ENCODE assay signal across 16 cellular contexts in genomic region chr17:8419305-8419704, GRCh38. TPM values are rescaled to one million over a fixed set of nuclear protein-coding genes. Genes with fewer than 3 reads are reported as not detected.
DNase-seq lines count a peak whose midpoint lies in the region; ATAC-seq, FAIRE-seq and TF ChIP-seq lines count a peak whose summit lies in the region.
"Had no signal": no experiment of that assay in that cellular context is flagged by ENCODE, and none has a peak within 500 bp of the region (broad histone marks: within the 10 kb centered on the region; RNA-seq: fewer than 3 reads in every experiment).

No MANE protein-coding gene starts in this region.

- DNase-seq in CD14-positive monocyte (ENCODE audit: low spot score) (no peak), HepG2 (ENCODE audit: low spot score) (no peak), upper lobe of right lung (no peak), Karpas-422 (no peak)
- DNase-seq in activated T-cell treated with anti-CD3 and anti-CD28 coated beads, Interleukin-2, amount 50 U/mL, for 4 hours = no peak
- DNase-seq in CD8-positive, alpha-beta memory T cell = no peak
- DNase-seq: BE2C; Caco-2; CD8-positive, alpha-beta T cell; GF-D8; HCEC 1CT had no signal

- no TSS peak for BruUV-seq in HepG2 (replicated peaks; lab: Mats Ljungman, UMichigan)

- H3K36me3 ChIP-seq in HepG2 (replicated peaks in 1 of 2; ENCODE audit: control insufficient read depth in 1 of 2, insufficient read depth in 2 of 2, low read length in 2 of 2) (no peaks in the 10 kb centered on the region), neutrophil (peaks cover 26% of the 10 kb centered on the region), upper lobe of right lung (no peaks in the 10 kb centered on the region), Karpas-422 (ENCODE audit: insufficient read depth, low read length) (no peaks in the 10 kb centered on the region)
- H3K36me3 ChIP-seq in CD8-positive, alpha-beta memory T cell (ENCODE audit: insufficient read depth, low read length) = no peaks in the 10 kb centered on the region
- H3K36me3 ChIP-seq: BE2C had no signal

- H3K27ac ChIP-seq in HepG2 (ENCODE audit: extremely low read length, insufficient read depth, low read length) = no peak overlapping the region
- H3K27ac ChIP-seq in neutrophil = peak overlapping the region; percentile 97
- H3K27ac ChIP-seq in upper lobe of right lung = peak overlapping the region; percentile 56
- H3K27ac ChIP-seq in Karpas-422 (ENCODE audit: low read length) = no peak overlapping the region
- H3K27ac ChIP-seq in CD8-positive, alpha-beta memory T cell (ENCODE audit: low read depth, low read length) = no peak overlapping the region

- H3K4me2 ChIP-seq in HepG2 (ENCODE audit: low read depth, low read length) (no peak overlapping the region), Karpas-422 (ENCODE audit: low read depth, low read length, poor library complexity, severe bottlenecking) (no peak overlapping the region)

- no peak overlapping the region for H2AFZ ChIP-seq in HepG2 (ENCODE audit: low read length)
- no peak overlapping the region for H2AFZ ChIP-seq in Karpas-422 (ENCODE audit: low read length)

- peaks cover 0 to 7% (median 0%) of the 10 kb centered on the region in 7 donors for H3K9me3 Mint-ChIP-seq in CD14-positive monocyte
- no peaks in the 10 kb centered on the region for H3K9me3 Mint-ChIP-seq in activated T-cell treated with anti-CD3 and anti-CD28 coated beads, Interleukin-2, amount 50 U/mL, for 4 hours
- no peaks in the 10 kb centered on the region for H3K9me3 Mint-ChIP-seq in CD8-positive, alpha-beta memory T cell
- H3K9me3 Mint-ChIP-seq: CD8-positive, alpha-beta T cell had no signal

- H3K4me3 ChIP-seq in HepG2 (replicated peaks in 1 of 3; ENCODE audit: insufficient read depth in 1 of 3, low read depth in 2 of 3, low read length in 3 of 3) (no peak overlapping the region), neutrophil (ENCODE audit: low read depth in 1 of 2, low read length in 1 of 2) (peak overlapping the region; percentile 85 to 99), upper lobe of right lung (no peak overlapping the region), Karpas-422 (ENCODE audit: low read length) (no peak overlapping the region)
- H3K4me3 ChIP-seq in CD8-positive, alpha-beta memory T cell (ENCODE audit: low read length) = no peak overlapping the region

- in situ Hi-C loops in HepG2 (cut with HindIII; ENCODE audit: extremely low pct_ligation_motif_present, low pct_unique_long_range_greater_than_20kb) = no loop called here

- H3K27me3 ChIP-seq in HepG2 (ENCODE audit: control insufficient read depth in 1 of 2, insufficient read depth in 2 of 2, low read length in 2 of 2) (no peaks in the 10 kb centered on the region), neutrophil (no peaks in the 10 kb centered on the region), upper lobe of right lung (no peaks in the 10 kb centered on the region), Karpas-422 (ENCODE audit: low read length) (no peaks in the 10 kb centered on the region)
- H3K27me3 ChIP-seq in CD8-positive, alpha-beta memory T cell (ENCODE audit: insufficient read depth, low read length, poor library complexity, severe bottlenecking) = peaks cover 12% of the 10 kb centered on the region
- H3K27me3 ChIP-seq: BE2C had no signal

- WGBS in HepG2 (ENCODE audit: low lambda C conversion rate) = 90% methylated on average over 1 of the region's 1 CpG

- H4K20me1 ChIP-seq in HepG2 (ENCODE audit: insufficient read depth, low read length) (no peaks in the 10 kb centered on the region), Karpas-422 (ENCODE audit: insufficient read depth, low read depth, low read length) (no peaks in the 10 kb centered on the region)

- no peak for ATAC-seq in HepG2
- ATAC-seq in upper lobe of right lung = no peak
- no peak for ATAC-seq in activated T-cell treated with anti-CD3 and anti-CD28 coated beads, Interleukin-2, amount 50 U/mL, for 4 hours
- ATAC-seq: CD8-positive, alpha-beta T cell had no signal

- no peaks in the 10 kb centered on the region for H3K9me2 ChIP-seq in Karpas-422 (replicated peaks; ENCODE audit: insufficient read depth, low read length)

- H3K27ac Mint-ChIP-seq in CD14-positive monocyte = peak overlapping the region; percentile 91 to 99 (median 97)
- no peak overlapping the region for H3K27ac Mint-ChIP-seq in CD8-positive, alpha-beta memory T cell
- H3K27ac Mint-ChIP-seq: CD8-positive, alpha-beta T cell had no signal

- TF ChIP-seq CTCF in CD14-positive monocyte (IDR thresholded peaks at IDR 0.05) (no peak), HepG2 (CRISPR knock-in tag; IDR thresholded peaks at IDR 0.05) (no peak), neutrophil (IDR thresholded peaks at IDR 0.05) (no peak), upper lobe of right lung (IDR thresholded peaks at IDR 0.05) (no peak)

- no peaks in the 10 kb centered on the region for H3K9me3 ChIP-seq in HepG2 (ENCODE audit: low read length)
- no peaks in the 10 kb centered on the region for H3K9me3 ChIP-seq in neutrophil
- no peaks in the 10 kb centered on the region for H3K9me3 ChIP-seq in upper lobe of right lung
- H3K9me3 ChIP-seq in Karpas-422 (ENCODE audit: low read length) = no peaks in the 10 kb centered on the region
- H3K9me3 ChIP-seq in CD8-positive, alpha-beta memory T cell (ENCODE audit: low read length) = no peaks in the 10 kb centered on the region
- H3K9me3 ChIP-seq: BE2C, Caco-2 had no signal

- H3K9ac ChIP-seq in HepG2 (ENCODE audit: insufficient read depth, low read depth, low read length) (no peak overlapping the region), Karpas-422 (ENCODE audit: low read length) (no peak overlapping the region)

- intact Hi-C loops in CD14-positive monocyte (cut with micrococcal nuclease) (no loop called here), HepG2 (cut with micrococcal nuclease; ENCODE audit: unreplicated experiment) (no loop called here), upper lobe of right lung (cut with DNase I) (loop anchor here (10.0 kb wide), 1 partner anchor 325 kb away; the partner anchor contains the start of gene CCDC42)

- peaks cover 69% of the 10 kb centered on the region for H3K4me1 ChIP-seq in HepG2 (ENCODE audit: insufficient read depth, low read length)
- peaks cover 96 to 98% of the 10 kb centered on the region in 2 experiments for H3K4me1 ChIP-seq in neutrophil (ENCODE audit: control insufficient read depth in 1 of 2, insufficient read depth in 1 of 2, low read depth in 1 of 2, low read length in 1 of 2)
- peaks cover 22% of the 10 kb centered on the region for H3K4me1 ChIP-seq in upper lobe of right lung
- H3K4me1 ChIP-seq in Karpas-422 (ENCODE audit: low read length) = no peaks in the 10 kb centered on the region
- no peaks in the 10 kb centered on the region for H3K4me1 ChIP-seq in CD8-positive, alpha-beta memory T cell (ENCODE audit: insufficient read depth, low read length)
- H3K4me1 ChIP-seq: BE2C, Caco-2 had no signal

- peaks cover 90% of the 10 kb centered on the region for H3K4me1 Mint-ChIP-seq in CD14-positive monocyte
- no peaks in the 10 kb centered on the region for H3K4me1 Mint-ChIP-seq in activated T-cell treated with anti-CD3 and anti-CD28 coated beads, Interleukin-2, amount 50 U/mL, for 4 hours (ENCODE audit: low read depth)
- H3K4me1 Mint-ChIP-seq in CD8-positive, alpha-beta memory T cell = no peaks in the 10 kb centered on the region

- FAIRE-seq in HepG2 (lab: Jason Lieb, UNC) = no peak
- FAIRE-seq: GM18507 had no signal

- TF ChIP-seq POLR2A in HepG2 (IDR thresholded peaks at IDR 0.05; ENCODE audit: insufficient read depth in 1 of 2, low read depth in 2 of 2, low read length in 2 of 2) = no peak

- no peak for TF ChIP-seq EP300 in HepG2 (IDR thresholded peaks at IDR 0.05; ENCODE audit: low read depth in 2 of 2, low read length in 2 of 2)
- no peak for TF ChIP-seq EP300 in HepG2 (CRISPR knock-in tag; IDR thresholded peaks at IDR 0.05; ENCODE audit: borderline replicate concordance)

- CTCF ChIA-PET in HepG2 (lab: Yijun Ruan, JAX; ENCODE audit: low intra/inter-chr PET ratio, low total read pairs) = no interaction called here
- CTCF ChIA-PET in CD8-positive, alpha-beta memory T cell (lab: Charles Lee) = interaction anchor here (0.8 to 2.0 kb wide), 2 partner anchors 35 to 327 kb away, joined by 3 to 7 read pairs; no protein-coding TSS in a partner anchor

- H3K36me3 Mint-ChIP-seq in CD14-positive monocyte = peaks cover 15 to 20% of the 10 kb centered on the region in 2 donors
- H3K36me3 Mint-ChIP-seq in activated T-cell treated with anti-CD3 and anti-CD28 coated beads, Interleukin-2, amount 50 U/mL, for 4 hours (ENCODE audit: insufficient read depth) = no peaks in the 10 kb centered on the region
- no peaks in the 10 kb centered on the region for H3K36me3 Mint-ChIP-seq in CD8-positive, alpha-beta memory T cell
- H3K36me3 Mint-ChIP-seq: CD8-positive, alpha-beta T cell had no signal

- POLR2A ChIA-PET in HepG2 (lab: Yijun Ruan, JAX) = interaction anchor here (1.2 to 2.4 kb wide), 3 partner anchors 16 to 562 kb away, joined by 3 to 42 read pairs (median 10); partner anchors contain the start of genes NAA38 and NDEL1
- POLR2A ChIA-PET in CD8-positive, alpha-beta memory T cell (lab: Charles Lee) = no interaction called here

- H3K27me3 Mint-ChIP-seq in CD14-positive monocyte (ENCODE audit: low read depth in 3 of 3) = peaks cover 0 to 2% (median 0%) of the 10 kb centered on the region in 3 donors
- H3K27me3 Mint-ChIP-seq in activated T-cell treated with anti-CD3 and anti-CD28 coated beads, Interleukin-2, amount 50 U/mL, for 4 hours (ENCODE audit: low read depth) = peaks cover 47% of the 10 kb centered on the region
- H3K27me3 Mint-ChIP-seq in CD8-positive, alpha-beta memory T cell = peaks cover 11 to 74% of the 10 kb centered on the region in 2 donors

- no peaks in the 10 kb centered on the region for H3K79me2 ChIP-seq in HepG2 (ENCODE audit: insufficient read depth, low read length)
- no peaks in the 10 kb centered on the region for H3K79me2 ChIP-seq in Karpas-422 (ENCODE audit: low read length)

- no peak for TF ChIP-seq RAD21 in HepG2 (CRISPR knock-in tag; IDR thresholded peaks at IDR 0.05)

- no peak overlapping the region for H3K4me3 Mint-ChIP-seq in CD14-positive monocyte
- H3K4me3 Mint-ChIP-seq in activated T-cell treated with anti-CD3 and anti-CD28 coated beads, Interleukin-2, amount 50 U/mL, for 4 hours = no peak overlapping the region
- H3K4me3 Mint-ChIP-seq in CD8-positive, alpha-beta memory T cell = no peak overlapping the region
- H3K4me3 Mint-ChIP-seq: CD8-positive, alpha-beta T cell had no signal

RNA-seq across cellular contexts. Expression of gene NDEL1, which starts 16.4 kb away (rescaled TPM):
- polyA plus RNA-seq in CD14-positive monocyte (10 to 100 TPM; 29.8 to 39.7 TPM), HepG2 (2011; rRNA removed) (119 and 153 TPM in 2 replicates)
- total RNA-seq in HepG2 (2016; rRNA removed; fragmentation: Illumina TruSeq; extraction: Trizol) (47.8 and 59.8 TPM in 2 replicates), upper lobe of right lung (80.6 TPM)
- 23.8 and 26.3 TPM in 2 replicates for total RNA-seq in HepG2 (2016; cell fraction: cytosol; rRNA removed; fragmentation: Illumina TruSeq; extraction: Trizol; ENCODE audit: low read depth)
- 40.4 and 58.0 TPM in 2 replicates for total RNA-seq in HepG2 (2016; cell fraction: insoluble cytoplasmic fraction; rRNA removed; fragmentation: Illumina TruSeq; extraction: Trizol)
- 38.8 and 39.0 TPM in 2 replicates for total RNA-seq in HepG2 (2016; cell fraction: membrane; rRNA removed; fragmentation: Illumina TruSeq; extraction: Trizol)
- total RNA-seq in HepG2 (2016; cell fraction: nucleus; rRNA removed; fragmentation: Illumina TruSeq; extraction: Trizol) = 76.2 and 88.4 TPM in 2 replicates
- polyA plus RNA-seq in HepG2 (2011; cell fraction: cytosol; rRNA removed) = 90.0 and 106 TPM in 2 replicates
- polyA plus RNA-seq in HepG2 (2011; cell fraction: nucleus; rRNA removed) = 348 and 472 TPM in 2 replicates
- polyA plus RNA-seq in HepG2 (2012) = 71.7 and 87.0 TPM in 2 replicates
- 9.5 and 11.4 TPM in 2 replicates for polyA plus RNA-seq in HepG2 (2016; cell fraction: cytosol; fragmentation: Illumina TruSeq; extraction: Trizol; ENCODE audit: low read depth)
- 50.5 and 54.1 TPM in 2 replicates for polyA plus RNA-seq in HepG2 (2016; cell fraction: insoluble cytoplasmic fraction; fragmentation: Illumina TruSeq; extraction: Trizol; ENCODE audit: low read depth)
- polyA plus RNA-seq in HepG2 (2016; cell fraction: membrane; fragmentation: Illumina TruSeq; extraction: Trizol; ENCODE audit: low read depth) = 25.5 and 26.4 TPM in 2 replicates
- polyA plus RNA-seq in HepG2 (2016; cell fraction: nucleus; fragmentation: Illumina TruSeq; extraction: Trizol; ENCODE audit: insufficient read depth, low read depth) = 93.0 and 99.2 TPM in 2 replicates
- polyA minus RNA-seq in HepG2 (2011; rRNA and poly(A)+ RNA removed; ENCODE audit: low replicate concordance) = 50.7 and 124 TPM in 2 replicates
- polyA minus RNA-seq in HepG2 (2011; cell fraction: cytosol; rRNA and poly(A)+ RNA removed) = 38.6 and 48.1 TPM in 2 replicates
- polyA minus RNA-seq in HepG2 (2011; cell fraction: nucleus; rRNA and poly(A)+ RNA removed) = 217 and 240 TPM in 2 replicates
- total RNA-seq in Karpas-422 (2014; rRNA removed; shearing (Covaris generic); ENCODE audit: low replicate concordance) = 26.0 and 48.6 TPM in 2 replicates
- 10 to 100 TPM; 49.0 to 51.7 (median 51.4) TPM for total RNA-seq in activated T-cell treated with anti-CD3 and anti-CD28 coated beads, Interleukin-2, amount 50 U/mL, for 4 hours
- 10 to 100 TPM; 50.6 to 57.1 TPM for total RNA-seq in CD8-positive, alpha-beta memory T cell
- 66.6 TPM for polyA plus RNA-seq in CD8-positive, alpha-beta memory T cell

RNA-seq across cellular contexts. Expression of gene RNF222, which starts 21.7 kb away (rescaled TPM):
- not detected for polyA plus RNA-seq in CD14-positive monocyte
- not detected in 2 replicates for total RNA-seq in HepG2 (2016; rRNA removed; fragmentation: Illumina TruSeq; extraction: Trizol)
- 0.20 and 0.26 TPM in 2 replicates for total RNA-seq in HepG2 (2016; cell fraction: cytosol; rRNA removed; fragmentation: Illumina TruSeq; extraction: Trizol; ENCODE audit: low read depth)
- total RNA-seq in HepG2 (2016; cell fraction: insoluble cytoplasmic fraction; rRNA removed; fragmentation: Illumina TruSeq; extraction: Trizol) = not detected in 2 replicates
- 0.06 and 0.07 TPM in 2 replicates for total RNA-seq in HepG2 (2016; cell fraction: membrane; rRNA removed; fragmentation: Illumina TruSeq; extraction: Trizol)
- total RNA-seq in HepG2 (2016; cell fraction: nucleus; rRNA removed; fragmentation: Illumina TruSeq; extraction: Trizol) = not detected in 2 replicates
- polyA plus RNA-seq in HepG2 (2011; rRNA removed) = 0.04 TPM in 1 of 2 replicates, not detected in the other
- not detected in 2 replicates for polyA plus RNA-seq in HepG2 (2011; cell fraction: cytosol; rRNA removed)
- polyA plus RNA-seq in HepG2 (2011; cell fraction: nucleus; rRNA removed) = not detected in 2 replicates
- polyA plus RNA-seq in HepG2 (2012) = not detected in 2 replicates
- 0.08 and 0.11 TPM in 2 replicates for polyA plus RNA-seq in HepG2 (2016; cell fraction: cytosol; fragmentation: Illumina TruSeq; extraction: Trizol; ENCODE audit: low read depth)
- polyA plus RNA-seq in HepG2 (2016; cell fraction: insoluble cytoplasmic fraction; fragmentation: Illumina TruSeq; extraction: Trizol; ENCODE audit: low read depth) = not detected in 2 replicates
- not detected in 2 replicates for polyA plus RNA-seq in HepG2 (2016; cell fraction: membrane; fragmentation: Illumina TruSeq; extraction: Trizol; ENCODE audit: low read depth)
- polyA plus RNA-seq in HepG2 (2016; cell fraction: nucleus; fragmentation: Illumina TruSeq; extraction: Trizol; ENCODE audit: insufficient read depth, low read depth) = not detected in 2 replicates
- not detected in 2 replicates for polyA minus RNA-seq in HepG2 (2011; rRNA and poly(A)+ RNA removed; ENCODE audit: low replicate concordance)
- not detected in 2 replicates for polyA minus RNA-seq in HepG2 (2011; cell fraction: cytosol; rRNA and poly(A)+ RNA removed)
- not detected in 2 replicates for polyA minus RNA-seq in HepG2 (2011; cell fraction: nucleus; rRNA and poly(A)+ RNA removed)
- not detected for total RNA-seq in upper lobe of right lung
- total RNA-seq in Karpas-422 (2014; rRNA removed; shearing (Covaris generic); ENCODE audit: low replicate concordance) = not detected in 2 replicates
- under 1 TPM in 2 of 3 donors, not detected in 1; 0.11 to 0.13 TPM for total RNA-seq in activated T-cell treated with anti-CD3 and anti-CD28 coated beads, Interleukin-2, amount 50 U/mL, for 4 hours
- not detected for total RNA-seq in CD8-positive, alpha-beta memory T cell
- polyA plus RNA-seq in CD8-positive, alpha-beta memory T cell = 0.18 TPM
- total RNA-seq: A172, Caco-2, H4 had no signal
- polyA plus RNA-seq: AG04450 had no signal

RNA-seq across cellular contexts. Expression of gene RPL26, which starts 36.3 kb away (rescaled TPM):
- polyA plus RNA-seq in CD14-positive monocyte (100 to 1,000 TPM; 859 to 884 TPM), HepG2 (2011; rRNA removed) (3,026 and 3,529 TPM in 2 replicates)
- total RNA-seq in HepG2 (2016; rRNA removed; fragmentation: Illumina TruSeq; extraction: Trizol) (2,817 and 3,645 TPM in 2 replicates), upper lobe of right lung (1,173 TPM)
- 4,334 and 5,043 TPM in 2 replicates for total RNA-seq in HepG2 (2016; cell fraction: cytosol; rRNA removed; fragmentation: Illumina TruSeq; extraction: Trizol; ENCODE audit: low read depth)
- total RNA-seq in HepG2 (2016; cell fraction: insoluble cytoplasmic fraction; rRNA removed; fragmentation: Illumina TruSeq; extraction: Trizol) = 2,923 and 3,794 TPM in 2 replicates
- total RNA-seq in HepG2 (2016; cell fraction: membrane; rRNA removed; fragmentation: Illumina TruSeq; extraction: Trizol) = 6,387 and 7,049 TPM in 2 replicates
- total RNA-seq in HepG2 (2016; cell fraction: nucleus; rRNA removed; fragmentation: Illumina TruSeq; extraction: Trizol) = 834 and 897 TPM in 2 replicates
- polyA plus RNA-seq in HepG2 (2011; cell fraction: cytosol; rRNA removed) = 2,378 and 3,844 TPM in 2 replicates
- 542 and 966 TPM in 2 replicates for polyA plus RNA-seq in HepG2 (2011; cell fraction: nucleus; rRNA removed)
- 4,466 and 4,951 TPM in 2 replicates for polyA plus RNA-seq in HepG2 (2012)
- 4,868 and 4,969 TPM in 2 replicates for polyA plus RNA-seq in HepG2 (2016; cell fraction: cytosol; fragmentation: Illumina TruSeq; extraction: Trizol; ENCODE audit: low read depth)
- 3,325 and 3,753 TPM in 2 replicates for polyA plus RNA-seq in HepG2 (2016; cell fraction: insoluble cytoplasmic fraction; fragmentation: Illumina TruSeq; extraction: Trizol; ENCODE audit: low read depth)
- polyA plus RNA-seq in HepG2 (2016; cell fraction: membrane; fragmentation: Illumina TruSeq; extraction: Trizol; ENCODE audit: low read depth) = 5,785 and 5,833 TPM in 2 replicates
- polyA plus RNA-seq in HepG2 (2016; cell fraction: nucleus; fragmentation: Illumina TruSeq; extraction: Trizol; ENCODE audit: insufficient read depth, low read depth) = 1,493 and 1,589 TPM in 2 replicates
- 260 and 659 TPM in 2 replicates for polyA minus RNA-seq in HepG2 (2011; rRNA and poly(A)+ RNA removed; ENCODE audit: low replicate concordance)
- polyA minus RNA-seq in HepG2 (2011; cell fraction: cytosol; rRNA and poly(A)+ RNA removed) = 471 and 569 TPM in 2 replicates
- 235 and 442 TPM in 2 replicates for polyA minus RNA-seq in HepG2 (2011; cell fraction: nucleus; rRNA and poly(A)+ RNA removed)
- total RNA-seq in Karpas-422 (2014; rRNA removed; shearing (Covaris generic); ENCODE audit: low replicate concordance) = 4,201 and 4,757 TPM in 2 replicates
- total RNA-seq in activated T-cell treated with anti-CD3 and anti-CD28 coated beads, Interleukin-2, amount 50 U/mL, for 4 hours = 1,000 to 10,000 TPM; 2,326 to 2,535 (median 2,364) TPM
- total RNA-seq in CD8-positive, alpha-beta memory T cell = 1,000 to 10,000 TPM; 2,453 to 2,522 TPM
- polyA plus RNA-seq in CD8-positive, alpha-beta memory T cell = 1,507 TPM

Comparison
In these comparisons a context has a peak if more than half of its experiments do, and no peak if none do; other contexts are left out.
1. H3K27ac Mint-ChIP-seq: peak in CD14-positive monocyte (7 of 7); none in CD8-positive, alpha-beta memory T cell (0 of 8).
2. H3K27ac ChIP-seq: peak in neutrophil (single experiment) and upper lobe of right lung (single experiment); none in HepG2 (single experiment), Karpas-422 (single experiment) and CD8-positive, alpha-beta memory T cell (single experiment).
3. H3K4me3 ChIP-seq: peak in neutrophil (2 of 2); none in HepG2 (0 of 3), upper lobe of right lung (single experiment), Karpas-422 (single experiment) and CD8-positive, alpha-beta memory T cell (single experiment).